Comparison of ENCODE assay signal across 17 cellular contexts in genomic region chr10:86716466-86716865, GRCh38. TPM values are rescaled to one million over a fixed set of nuclear protein-coding genes. Genes with fewer than 3 reads are reported as not detected.
"Had no signal": no experiment of that assay in that cellular context is flagged by ENCODE, and none has a peak within 500 bp of the region (broad histone marks: within the 10 kb centered on the region; RNA-seq: fewer than 3 reads in every experiment).

No MANE protein-coding gene starts in this region.

- H3K27ac ChIP-seq: brain microvascular endothelial cell, left lung, pancreas had no signal

- H3K27me3 ChIP-seq: brain microvascular endothelial cell, pancreas had no signal

- H3K4me1 ChIP-seq: pancreas had no signal

- DNase-seq: activated CD4-positive, alpha-beta T cell treated with anti-CD3 and anti-CD28 coated beads, Interleukin-2, amount 10 ng/mL, durations not matched to agents 24 days and 14 days; activated CD8-positive, alpha-beta T cell treated with anti-CD3 and anti-CD28 coated beads for 36 hours; activated naive CD4-positive, alpha-beta T cell treated with anti-CD3 and anti-CD28 coated beads for 36 hours; activated T-cell treated with anti-CD3 and anti-CD28 coated beads, Interleukin-2, amount 50 U/mL, for 24 hours; brain microvascular endothelial cell; cerebellar nuclear complex; cortex of kidney; hypothalamus; left lung; mesendoderm; naive thymus-derived CD8-positive, alpha-beta T cell; pancreas; T1000 had no signal

- H3K4me3 ChIP-seq: left lung, pancreas had no signal

- H3K9me3 ChIP-seq: left lung, pancreas had no signal

- ATAC-seq: activated CD8-positive, alpha-beta T cell treated with anti-CD3 and anti-CD28 coated beads for 36 hours; esophagus mucosa; left lung; naive thymus-derived CD8-positive, alpha-beta T cell; pancreas had no signal

- H3K36me3 ChIP-seq: brain microvascular endothelial cell, left lung, pancreas had no signal

RNA-seq across cellular contexts. Expression of gene LDB3, which starts 48.2 kb away (rescaled TPM):
- total RNA-seq: activated CD4-positive, alpha-beta T cell treated with anti-CD3 and anti-CD28 coated beads, Interleukin-2, amount 10 ng/mL, durations not matched to agents 24 days and 14 days; activated T-helper 2 cell treated with anti-CD3 and anti-CD28 coated beads, Interferon-gamma antibody, Interleukin-2, Interleukin-4, amounts not matched to agents 10 μg/mL and 5 μg/mL and 100 μg/mL, durations not matched to agents 14 hours and 24 hours and 36 hours; glomerular endothelial cell; T-helper 1 cell treated with Interleukin-12 subunit alpha and Interleukin-12 subunit beta and Interleukin-4 antibody, amounts not matched to agents 30 ng/mL and 1 ng/mL, for 36 hours had no signal
- polyA plus RNA-seq: naive thymus-derived CD8-positive, alpha-beta T cell had no signal
